In the genomic region with DNA sequence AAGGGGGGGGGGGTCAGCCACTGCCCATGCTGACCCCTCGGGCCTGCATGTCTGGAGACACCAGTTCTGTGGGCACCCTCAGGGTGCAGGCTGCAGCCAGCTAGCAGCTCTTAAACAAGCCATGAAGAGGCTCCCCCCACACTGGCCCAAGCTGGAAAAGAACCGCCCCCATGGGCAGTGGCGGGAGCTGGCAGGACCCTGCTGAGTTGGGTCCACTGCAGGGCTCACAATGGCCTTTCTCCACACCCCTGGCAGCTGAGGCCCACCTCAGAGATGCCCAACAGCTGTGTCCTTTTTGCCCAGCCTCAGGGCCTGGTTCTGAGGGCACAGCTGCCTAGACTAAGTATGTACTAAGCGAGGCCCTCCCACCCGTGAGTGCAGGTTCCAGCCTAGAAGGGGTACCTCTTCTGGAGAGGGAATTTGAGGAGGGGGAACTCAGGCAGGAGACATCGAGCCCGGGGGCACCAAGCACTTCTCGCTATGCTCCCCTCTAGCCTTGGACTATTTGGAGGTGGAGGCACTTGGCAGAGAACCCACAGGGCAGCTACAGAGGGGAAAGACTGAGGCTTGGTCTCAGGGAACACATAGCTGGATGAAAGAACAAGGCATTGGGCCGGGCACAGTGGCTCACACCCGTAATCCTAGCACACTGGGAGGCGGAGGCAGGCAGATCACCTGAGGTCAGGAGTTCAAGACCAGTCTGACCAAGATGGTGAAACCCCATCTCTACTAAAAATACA, we compare ENCODE assay signal across 11 cellular contexts. TPM values are rescaled to one million over a fixed set of nuclear protein-coding genes. Genes with fewer than 3 reads are reported as not detected.
DNase-seq lines count a peak whose midpoint lies in the region; ATAC-seq, FAIRE-seq and TF ChIP-seq lines count a peak whose summit lies in the region.
"Had no signal": no experiment of that assay in that cellular context is flagged by ENCODE, and none has a peak within 500 bp of the region (broad histone marks: within the 10 kb centered on the region; RNA-seq: fewer than 3 reads in every experiment).

No MANE protein-coding gene starts in this region.

- H3K9me3 Mint-ChIP-seq in natural killer cell treated with Interleukin-12 subunit alpha and Interleukin-12 subunit beta and Interleukin-15 and Interleukin-18, amount 100 ng/mL, for 72 hours: no peaks in the 10 kb centered on the region

- TF ChIP-seq CTCF in SK-N-SH (IDR thresholded peaks at IDR 0.05) (no peak), dorsolateral prefrontal cortex (IDR thresholded peaks at IDR 0.05 in 54 of 56, conservative IDR thresholded peaks at IDR 0.05 in 2 of 56; ENCODE audit: low read depth in 1 of 56, partially characterized antibody in 56 of 56) (peak in 1 of 56 donors; percentile 10), thoracic aorta (IDR thresholded peaks at IDR 0.05) (no peak)

- no peak for FAIRE-seq in RCC 7860 (lab: Jason Lieb, UNC)

- intact Hi-C loops in dorsolateral prefrontal cortex (cut with DNase I): no loop called here

- peak overlapping the region; percentile 95 for H3K4me2 ChIP-seq in SK-N-SH

- H3K36me3 Mint-ChIP-seq in natural killer cell treated with Interleukin-12 subunit alpha and Interleukin-12 subunit beta and Interleukin-15 and Interleukin-18, amount 100 ng/mL, for 72 hours: no peaks in the 10 kb centered on the region

- no peak for TF ChIP-seq RAD21 in SK-N-SH (IDR thresholded peaks at IDR 0.05; ENCODE audit: low read length)

- no peak overlapping the region for H3K4me3 Mint-ChIP-seq in natural killer cell treated with Interleukin-12 subunit alpha and Interleukin-12 subunit beta and Interleukin-15 and Interleukin-18, amount 100 ng/mL, for 72 hours

- H3K27ac Mint-ChIP-seq in natural killer cell treated with Interleukin-12 subunit alpha and Interleukin-12 subunit beta and Interleukin-15 and Interleukin-18, amount 100 ng/mL, for 72 hours: peak overlapping the region; percentile 7 to 90

- H3K36me3 ChIP-seq in SK-N-SH (replicated peaks in 1 of 2; ENCODE audit: control insufficient read depth in 1 of 2, insufficient read depth in 2 of 2, low read length in 1 of 2) (no peaks in the 10 kb centered on the region), thoracic aorta (no peaks in the 10 kb centered on the region)

- peaks cover 52% of the 10 kb centered on the region; the same call in 1 of the 2 replicates for H3K79me2 ChIP-seq in SK-N-SH (ENCODE audit: insufficient read depth)

- CTCF ChIA-PET in SK-N-SH (lab: Yijun Ruan, JAX): interaction anchor here (0.6 to 12.8 kb wide), 12 partner anchors 8 to 237 kb away, joined by 3 to 160 read pairs (median 4); partner anchors contain the start of gene MED24

- H3K27me3 Mint-ChIP-seq in natural killer cell treated with Interleukin-12 subunit alpha and Interleukin-12 subunit beta and Interleukin-15 and Interleukin-18, amount 100 ng/mL, for 72 hours: peaks cover 0 to 6% of the 10 kb centered on the region in 2 donors

- no peak for ATAC-seq in SK-N-SH treated with all-trans-retinoic acid at 6 μM for 48 hours
- no peak for ATAC-seq in natural killer cell treated with Interleukin-12 subunit alpha and Interleukin-12 subunit beta and Interleukin-15 and Interleukin-18, amount 100 ng/mL, for 72 hours
- ATAC-seq in thoracic aorta (ENCODE audit: insufficient number of reproducible peaks, low FRiP score, low read depth): no peak
- ATAC-seq in HG02588 (IDR thresholded peaks at IDR 0.05; ENCODE audit: unreplicated experiment): no peak
- ATAC-seq in GM21390 (IDR thresholded peaks at IDR 0.05; ENCODE audit: unreplicated experiment): no peak

- H3K27ac ChIP-seq in SK-N-SH (ENCODE audit: low read depth in 2 of 2, low read length in 1 of 2) (peak overlapping the region in 1 of 2 experiments; percentile 35; a peak in 1 of 4 replicates), dorsolateral prefrontal cortex (peak overlapping the region; percentile 86 to 100 (median 100)), thoracic aorta (peak overlapping the region; percentile 63 to 95)
- H3K27ac ChIP-seq: 22Rv1 had no signal

- H3K9ac ChIP-seq in SK-N-SH: peak overlapping the region; percentile 40; the same call in 1 of the 2 replicates

- H3K4me1 Mint-ChIP-seq in natural killer cell treated with Interleukin-12 subunit alpha and Interleukin-12 subunit beta and Interleukin-15 and Interleukin-18, amount 100 ng/mL, for 72 hours (ENCODE audit: low read depth in 2 of 2): peaks cover 62% of the 10 kb centered on the region in 2 donors

- POLR2A ChIA-PET in SK-N-SH (lab: Yijun Ruan, JAX): interaction anchor here (0.9 to 2.4 kb wide), 2 partner anchors 9 to 12 kb away, joined by 3 to 8 read pairs; partner anchors contain the start of gene MED24

- H3K4me1 ChIP-seq in SK-N-SH (ENCODE audit: control insufficient read depth in 1 of 2, insufficient read depth in 2 of 2, low read depth in 1 of 2, low read length in 1 of 2): peaks cover 43 to 62% of the 10 kb centered on the region in 2 experiments
- peaks cover 54 to 74% of the 10 kb centered on the region in 2 donors for H3K4me1 ChIP-seq in thoracic aorta (ENCODE audit: control insufficient read depth in 1 of 2, low read depth in 2 of 2)

- DNase-seq in SK-N-SH: no peak
- no peak for DNase-seq in dorsolateral prefrontal cortex
- no peak for DNase-seq in natural killer cell treated with Interleukin-12 subunit alpha and Interleukin-12 subunit beta and Interleukin-15 and Interleukin-18, amount 100 ng/mL, for 72 hours (ENCODE audit: low spot score)
- no peak for DNase-seq in thoracic aorta (ENCODE audit: low spot score)
- DNase-seq in RCC 7860 (ENCODE audit: low spot score): no peak
- DNase-seq: NCI-H510A had no signal

- WGBS in SK-N-SH (ENCODE audit: low lambda C conversion rate): 95% methylated on average over 4 of the region's 11 CpGs

- H3F3A ChIP-seq in SK-N-SH (replicated peaks; ENCODE audit: insufficient read depth): peaks cover 9% of the 10 kb centered on the region

- H3K27me3 ChIP-seq in SK-N-SH (ENCODE audit: insufficient read depth): no peaks in the 10 kb centered on the region
- H3K27me3 ChIP-seq in dorsolateral prefrontal cortex: no peaks in the 10 kb centered on the region
- no peaks in the 10 kb centered on the region for H3K27me3 ChIP-seq in thoracic aorta (replicated peaks; ENCODE audit: insufficient read depth)

- no peaks in the 10 kb centered on the region for H3K9me2 ChIP-seq in SK-N-SH

- no peaks in the 10 kb centered on the region for H4K20me1 ChIP-seq in SK-N-SH (ENCODE audit: insufficient read depth)

- H3K9me3 ChIP-seq in SK-N-SH (no peaks in the 10 kb centered on the region), thoracic aorta (no peaks in the 10 kb centered on the region)

- no peak for TF ChIP-seq EP300 in SK-N-SH (IDR thresholded peaks at IDR 0.05; ENCODE audit: borderline replicate concordance in 1 of 2, low read depth in 1 of 2, low read length in 1 of 2)

- H3K4me3 ChIP-seq in SK-N-SH (ENCODE audit: low read depth in 2 of 2, low read length in 1 of 2) (no peak overlapping the region; a peak in 1 of 4 replicates), dorsolateral prefrontal cortex (peak overlapping the region in 57 of 59 donors; percentile 67 to 100 (median 99)), thoracic aorta (peak overlapping the region; percentile 100)

- H2AFZ ChIP-seq in SK-N-SH (ENCODE audit: low read depth): no peak overlapping the region

TF ChIP-seq in SK-N-SH, 30 proteins besides CTCF, POLR2A, EP300 and RAD21 (continues in another document):
- TF ChIP-seq EZH2phosphoT487 (IDR thresholded peaks at IDR 0.05; ENCODE audit: borderline replicate concordance, low read depth) (no peak), RCOR1 (IDR thresholded peaks at IDR 0.05; ENCODE audit: low read length) (no peak)

TF ChIP-seq in SK-N-SH treated with all-trans-retinoic acid at 6 μM for 48 hours, 23 proteins besides CTCF, POLR2A, EP300 and RAD21 (continues in another document):
- TF ChIP-seq ZC3H10 (CRISPR knock-in tag; IDR thresholded peaks at IDR 0.05): no peak
- TF ChIP-seq ISL1 (CRISPR knock-in tag; IDR thresholded peaks at IDR 0.05): no peak

RNA-seq across cellular contexts. Expression of gene THRA, which starts 3.2 kb away (rescaled TPM):
- 20.1 and 23.1 TPM in 2 replicates for polyA plus RNA-seq in SK-N-SH (2012; rRNA removed)
- polyA plus RNA-seq in SK-N-SH (2012; cell fraction: cytosol; rRNA removed): 13.0 and 18.1 TPM in 2 replicates
- 13.7 and 14.4 TPM in 2 replicates for polyA plus RNA-seq in SK-N-SH (2012; cell fraction: nucleus; rRNA removed)
- total RNA-seq in dorsolateral prefrontal cortex (100 to 1,000 TPM; 178 to 301 (median 231) TPM), thoracic aorta (10 to 100 TPM; 64.8 to 75.0 TPM)
- total RNA-seq in natural killer cell treated with Interleukin-12 subunit alpha and Interleukin-12 subunit beta and Interleukin-15 and Interleukin-18, amount 100 ng/mL, for 72 hours: 10 to 100 TPM in 1 of 2 donors, 1 to 10 TPM in 1; 4.9 to 10.9 TPM

RNA-seq across cellular contexts. Expression of gene MED24, which starts 11.7 kb away (rescaled TPM):
- polyA plus RNA-seq in SK-N-SH (2012; rRNA removed): 62.8 and 64.5 TPM in 2 replicates
- 32.9 and 39.9 TPM in 2 replicates for polyA plus RNA-seq in SK-N-SH (2012; cell fraction: cytosol; rRNA removed)
- 178 and 231 TPM in 2 replicates for polyA plus RNA-seq in SK-N-SH (2012; cell fraction: nucleus; rRNA removed)
- 100 to 1,000 TPM in 59 of 120 experiments, 10 to 100 TPM in 61; 59.5 to 156 (median 99.1) TPM for total RNA-seq in dorsolateral prefrontal cortex
- 100 to 1,000 TPM in 1 of 2 donors, 10 to 100 TPM in 1; 91.5 to 147 TPM for total RNA-seq in natural killer cell treated with Interleukin-12 subunit alpha and Interleukin-12 subunit beta and Interleukin-15 and Interleukin-18, amount 100 ng/mL, for 72 hours
- 10 to 100 TPM; 72.0 to 82.9 TPM for total RNA-seq in thoracic aorta

RNA-seq across cellular contexts. Expression of gene NR1D1, which starts 34.4 kb away (rescaled TPM):
- 2.1 and 6.5 TPM in 2 replicates for polyA plus RNA-seq in SK-N-SH (2012; rRNA removed)
- polyA plus RNA-seq in SK-N-SH (2012; cell fraction: cytosol; rRNA removed): 3.9 and 6.0 TPM in 2 replicates
- polyA plus RNA-seq in SK-N-SH (2012; cell fraction: nucleus; rRNA removed): 16.9 and 17.9 TPM in 2 replicates
- total RNA-seq in dorsolateral prefrontal cortex (10 to 100 TPM; 26.9 to 97.0 (median 62.1) TPM), thoracic aorta (10 to 100 TPM; 10.3 to 29.1 TPM)
- 1 to 10 TPM; 1.4 to 5.4 TPM for total RNA-seq in natural killer cell treated with Interleukin-12 subunit alpha and Interleukin-12 subunit beta and Interleukin-15 and Interleukin-18, amount 100 ng/mL, for 72 hours

RNA-seq across cellular contexts. Expression of gene CSF3, which starts 50.7 kb away (rescaled TPM):
- not detected in 2 replicates for polyA plus RNA-seq in SK-N-SH (2012; rRNA removed)
- 0.03 TPM in 1 of 2 replicates, not detected in the other for polyA plus RNA-seq in SK-N-SH (2012; cell fraction: cytosol; rRNA removed)
- polyA plus RNA-seq in SK-N-SH (2012; cell fraction: nucleus; rRNA removed): not detected in 2 replicates
- 100 to 1,000 TPM in 1 of 120 experiments, 10 to 100 TPM in 8, 1 to 10 TPM in 30, under 1 TPM in 25, not detected in 56; 0.30 to 105 (median 1.8) TPM for total RNA-seq in dorsolateral prefrontal cortex
- under 1 TPM in 1 of 2 donors, not detected in 1; 0.78 TPM for total RNA-seq in natural killer cell treated with Interleukin-12 subunit alpha and Interleukin-12 subunit beta and Interleukin-15 and Interleukin-18, amount 100 ng/mL, for 72 hours
- total RNA-seq in thoracic aorta: 10 to 100 TPM in 1 of 2 donors, not detected in 1; 43.2 TPM
- total RNA-seq: subcutaneous adipose tissue had no signal

RNA-seq across cellular contexts. Expression of gene MSL1, which starts 55.8 kb away (rescaled TPM):
- 30.2 and 39.8 TPM in 2 replicates for polyA plus RNA-seq in SK-N-SH (2012; rRNA removed)
- 32.5 and 37.5 TPM in 2 replicates for polyA plus RNA-seq in SK-N-SH (2012; cell fraction: cytosol; rRNA removed)
- 55.2 and 97.3 TPM in 2 replicates for polyA plus RNA-seq in SK-N-SH (2012; cell fraction: nucleus; rRNA removed)
- total RNA-seq in dorsolateral prefrontal cortex (100 to 1,000 TPM in 116 of 120 experiments, 10 to 100 TPM in 4; 87.8 to 143 (median 120) TPM), thoracic aorta (100 to 1,000 TPM in 1 of 2 donors, 10 to 100 TPM in 1; 69.3 to 107 TPM)
- 100 to 1,000 TPM in 1 of 2 donors, 10 to 100 TPM in 1; 79.8 to 102 TPM for total RNA-seq in natural killer cell treated with Interleukin-12 subunit alpha and Interleukin-12 subunit beta and Interleukin-15 and Interleukin-18, amount 100 ng/mL, for 72 hours

Comparison
In these comparisons a context has a peak if more than half of its experiments do, and no peak if none do; other contexts are left out.
1. H3K4me3 ChIP-seq: peak in dorsolateral prefrontal cortex (57 of 59) and thoracic aorta (single experiment); none in SK-N-SH (0 of 2).
2. RNA of gene THRA, which starts 3.2 kb away (total RNA-seq): 178 to 301 TPM in dorsolateral prefrontal cortex and 64.8 to 75.0 TPM in thoracic aorta; 4.9 to 10.9 TPM in natural killer cell treated with Interleukin-12 subunit alpha and Interleukin-12 subunit beta and Interleukin-15 and Interleukin-18, amount 100 ng/mL, for 72 hours; every median in the first group is over 4 times any median in the second.